ENCODE assay signal across 20 cellular contexts in the genomic region with DNA sequence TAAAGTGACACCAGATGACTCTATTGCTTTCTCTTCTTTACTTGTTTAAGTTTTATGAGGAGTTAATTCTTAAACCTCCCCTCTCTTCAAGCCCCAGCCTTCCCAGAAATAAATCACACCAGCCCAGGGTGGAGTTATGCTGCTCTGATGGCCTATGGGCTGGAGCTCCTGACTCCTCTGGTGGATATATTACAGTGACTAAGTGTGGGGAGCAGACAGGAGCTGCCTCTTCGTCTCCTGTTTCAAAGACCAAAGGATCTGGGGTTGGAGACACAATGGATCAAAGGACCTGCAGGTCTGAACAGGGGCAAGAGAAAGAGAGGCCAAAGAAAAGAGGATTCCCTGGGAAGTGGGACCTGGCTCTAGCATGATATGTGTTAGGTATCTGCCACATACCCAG.
"Had no signal": no experiment of that assay in that cellular context is flagged by ENCODE, and none has a peak within 500 bp of the region (broad histone marks: within the 10 kb centered on the region; RNA-seq: fewer than 3 reads in every experiment).

No MANE protein-coding gene starts in this region.

- H3K9me3 ChIP-seq: heart right ventricle, uterus had no signal

- H3K27ac ChIP-seq: epithelial cell of prostate, neural progenitor cell, uterus had no signal

- H3K4me1 ChIP-seq: heart right ventricle, uterus had no signal

- ATAC-seq: activated CD8-positive, alpha-beta T cell treated with anti-CD3 and anti-CD28 coated beads, Interleukin-2, amount 10 ng/mL, durations not matched to agents 7 days and 5 days; activated naive CD8-positive, alpha-beta T cell treated with anti-CD3 and anti-CD28 coated beads, Interleukin-2, amount 50 U/mL, for 24 hours; activated T-cell treated with anti-CD3 and anti-CD28 coated beads, Interleukin-2, amount 50 U/mL, for 72 hours; effector memory CD8-positive, alpha-beta T cell; heart right ventricle; left colon had no signal

- H3K4me1 Mint-ChIP-seq: activated B cell treated with CpG ODN at 0.5 μM for 24 hours; activated naive CD8-positive, alpha-beta T cell treated with anti-CD3 and anti-CD28 coated beads, Interleukin-2, amount 50 U/mL, for 24 hours had no signal

- DNase-seq: activated B cell treated with CpG ODN at 0.5 μM for 24 hours; activated CD4-positive, alpha-beta T cell treated with anti-CD3 and anti-CD28 coated beads for 48 hours; activated CD8-positive, alpha-beta memory T cell treated with anti-CD3 and anti-CD28 coated beads, Interleukin-2, amount 50 U/mL, for 4 hours; activated CD8-positive, alpha-beta T cell treated with anti-CD3 and anti-CD28 coated beads, Interleukin-2, amount 10 ng/mL, durations not matched to agents 7 days and 5 days; activated naive CD4-positive, alpha-beta T cell treated with anti-CD3 and anti-CD28 coated beads for 36 hours; activated naive CD8-positive, alpha-beta T cell treated with anti-CD3 and anti-CD28 coated beads, Interleukin-2, amount 50 U/mL, for 24 hours; activated T-cell treated with anti-CD3 and anti-CD28 coated beads, Interleukin-2, amount 50 U/mL, for 72 hours; dermis blood vessel endothelial cell; effector memory CD8-positive, alpha-beta T cell; heart right ventricle; left colon; stimulated activated CD4-positive, alpha-beta T cell treated with anti-CD3 and anti-CD28 coated beads, Interleukin-12 subunit alpha, Interleukin-12 subunit beta, amount 100 ng/mL, for 4 hours; stimulated activated CD4-positive, alpha-beta T cell treated with anti-CD3 and anti-CD28 coated beads, Interleukin-2, amount 100 ng/mL, for 24 hours; uterus had no signal

- FAIRE-seq: bronchial epithelial cell, frontal cortex, TTC549 had no signal

- H3K36me3 Mint-ChIP-seq: neural progenitor cell had no signal

- H3K4me3 ChIP-seq: heart right ventricle, lung, neural progenitor cell, uterus had no signal

- H3K4me2 ChIP-seq: neural progenitor cell had no signal

- H3K27me3 Mint-ChIP-seq: activated B cell treated with CpG ODN at 0.5 μM for 24 hours had no signal

- H3K27me3 ChIP-seq: neural progenitor cell had no signal

- H3K9ac ChIP-seq: neural progenitor cell had no signal

- H2AFZ ChIP-seq: neural progenitor cell had no signal

- H3K4me3 Mint-ChIP-seq: activated B cell treated with CpG ODN at 0.5 μM for 24 hours; activated CD8-positive, alpha-beta T cell treated with anti-CD3 and anti-CD28 coated beads, Interleukin-2, amount 10 ng/mL, durations not matched to agents 7 days and 5 days; activated naive CD4-positive, alpha-beta T cell treated with anti-CD3 and anti-CD28 coated beads for 36 hours; activated naive CD8-positive, alpha-beta T cell treated with anti-CD3 and anti-CD28 coated beads, Interleukin-2, amount 50 U/mL, for 24 hours; activated T-cell treated with anti-CD3 and anti-CD28 coated beads, Interleukin-2, amount 50 U/mL, for 72 hours; effector memory CD8-positive, alpha-beta T cell; neural progenitor cell had no signal

- H3K36me3 ChIP-seq: heart right ventricle, neural progenitor cell, uterus had no signal

- H3K9me3 Mint-ChIP-seq: activated T-cell treated with anti-CD3 and anti-CD28 coated beads, Interleukin-2, amount 50 U/mL, for 72 hours had no signal

- H3K27ac Mint-ChIP-seq: activated B cell treated with CpG ODN at 0.5 μM for 24 hours; activated CD8-positive, alpha-beta T cell treated with anti-CD3 and anti-CD28 coated beads, Interleukin-2, amount 10 ng/mL, durations not matched to agents 7 days and 5 days; activated naive CD4-positive, alpha-beta T cell treated with anti-CD3 and anti-CD28 coated beads for 36 hours; activated naive CD8-positive, alpha-beta T cell treated with anti-CD3 and anti-CD28 coated beads, Interleukin-2, amount 50 U/mL, for 24 hours; activated T-cell treated with anti-CD3 and anti-CD28 coated beads, Interleukin-2, amount 50 U/mL, for 72 hours; effector memory CD8-positive, alpha-beta T cell; neural progenitor cell had no signal
